In the genomic region with DNA sequence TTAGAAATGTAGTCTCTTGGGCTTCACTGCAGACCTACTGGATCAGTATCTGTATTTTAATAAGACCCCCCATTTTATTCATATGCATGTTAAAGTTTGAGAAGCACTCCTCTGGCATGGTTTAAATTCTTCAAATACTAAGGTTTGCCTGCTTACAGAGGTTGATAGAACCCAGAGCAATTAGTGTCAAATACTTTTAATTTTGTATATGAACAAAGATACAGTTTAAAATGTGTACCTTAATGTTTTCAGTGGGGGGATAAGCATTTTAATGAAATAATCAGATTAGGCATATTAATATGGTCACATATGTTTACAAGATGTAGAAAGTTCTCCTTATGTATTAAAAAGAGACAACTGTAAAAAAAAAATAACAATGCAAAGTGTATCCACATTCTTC, we compare ENCODE assay signal across 14 cellular contexts.
"Had no signal": no experiment of that assay in that cellular context is flagged by ENCODE, and none has a peak within 500 bp of the region (broad histone marks: within the 10 kb centered on the region; RNA-seq: fewer than 3 reads in every experiment).

No MANE protein-coding gene starts in this region.

- FAIRE-seq: endothelial cell of umbilical vein, TTC549 had no signal

- H3K36me3 ChIP-seq: brain microvascular endothelial cell, sigmoid colon, tibial artery had no signal

- DNase-seq: activated CD4-positive, alpha-beta T cell treated with anti-CD3 and anti-CD28 coated beads for 48 hours; activated CD8-positive, alpha-beta memory T cell treated with anti-CD3 and anti-CD28 coated beads, Interleukin-2, amount 50 U/mL, for 48 hours; activated naive CD8-positive, alpha-beta T cell treated with anti-CD3 and anti-CD28 coated beads for 36 hours; activated T-cell treated with anti-CD3 and anti-CD28 coated beads, Interleukin-2, amount 50 U/mL, for 72 hours; brain microvascular endothelial cell; cortex of kidney; effector CD8-positive, alpha-beta T cell; foreskin melanocyte; head of caudate nucleus; sigmoid colon; tibial artery had no signal

- H3K4me3 ChIP-seq: sigmoid colon, tibial artery had no signal

- ATAC-seq: stimulated activated memory B cell treated with anti-CD40 and anti-IgM and Interleukin-4, amounts not matched to agents 10 μg/mL and 1 μg/mL and 100 μg/mL, for 72 hours had no signal

- H3K27me3 ChIP-seq: brain microvascular endothelial cell, sigmoid colon, tibial artery had no signal

- H3K27ac ChIP-seq: brain microvascular endothelial cell, sigmoid colon had no signal

- H3K9me3 ChIP-seq: sigmoid colon, tibial artery had no signal
